ENCODE assay signal across 8 cellular contexts in genomic region chr4:169620846-169621228, GRCh38. TPM values are rescaled to one million over a fixed set of nuclear protein-coding genes. Genes with fewer than 3 reads are reported as not detected.
DNase-seq lines count a peak whose midpoint lies in the region; ATAC-seq and TF ChIP-seq lines count a peak whose summit lies in the region.

No MANE protein-coding gene starts in this region.

- H3K9ac ChIP-seq in SK-N-SH (peak overlapping the region; percentile 98), duodenal mucosa (ENCODE audit: low read depth in 1 of 2, low read length in 2 of 2) (peak overlapping the region; percentile 94 to 95)

- peak; percentile 49 for DNase-seq in activated CD4-positive, alpha-beta T cell treated with anti-CD3 and anti-CD28 coated beads for 36 hours
- no peak for DNase-seq in activated CD4-positive, alpha-beta T cell treated with anti-CD3 and anti-CD28 coated beads, Interleukin-2, amount 50 U/mL, for 4 hours
- DNase-seq in SK-N-SH: peak; percentile 27
- peak in 1 of 2 experiments; percentile 40 for DNase-seq in mesothelial cell of epicardium (ENCODE audit: low spot score in 2 of 2, unreplicated experiment in 2 of 2)
- no peak for DNase-seq in GM10266 (ENCODE audit: extremely low spot score)
- DNase-seq in CD1c-positive myeloid dendritic cell (ENCODE audit: extremely low spot score): no peak
- no peak for DNase-seq in T-helper 9 cell

- no peaks in the 10 kb centered on the region for H3K9me2 ChIP-seq in SK-N-SH

- POLR2A ChIA-PET in activated CD4-positive, alpha-beta T cell treated with anti-CD3 and anti-CD28 coated beads for 36 hours (lab: Charles Lee): interaction anchor here (3.1 kb wide), 1 partner anchor 40 kb away, joined by 19 read pairs; no protein-coding TSS in a partner anchor
- POLR2A ChIA-PET in SK-N-SH (lab: Yijun Ruan, JAX): no interaction called here

- intact Hi-C loops in activated CD4-positive, alpha-beta T cell treated with anti-CD3 and anti-CD28 coated beads for 36 hours (cut with DNase I, micrococcal nuclease): loop anchor here (1.0 to 5.0 kb wide), 5 partner anchors 8 to 1109 kb away; partner anchors contain the start of genes HPF1 (in 1 of the 2) and NEK1 (in 1 of the 2)

- H3F3A ChIP-seq in SK-N-SH (replicated peaks; ENCODE audit: insufficient read depth): peaks cover 7% of the 10 kb centered on the region

- H3K36me3 Mint-ChIP-seq in activated CD4-positive, alpha-beta T cell treated with anti-CD3 and anti-CD28 coated beads for 36 hours (ENCODE audit: low read depth): peaks cover 10% of the 10 kb centered on the region
- no peaks in the 10 kb centered on the region for H3K36me3 Mint-ChIP-seq in mesothelial cell of epicardium

- H3K36me3 ChIP-seq in SK-N-SH (replicated peaks in 1 of 2; ENCODE audit: control insufficient read depth in 1 of 2, insufficient read depth in 2 of 2, low read length in 1 of 2) (no peaks in the 10 kb centered on the region), duodenal mucosa (ENCODE audit: control insufficient read depth in 1 of 2, insufficient read depth in 2 of 2, low read length in 2 of 2) (no peaks in the 10 kb centered on the region)

- TF ChIP-seq CTCF in SK-N-SH (IDR thresholded peaks at IDR 0.05) (no peak), mesothelial cell of epicardium (IDR thresholded peaks at IDR 0.05; ENCODE audit: unreplicated experiment) (no peak), GM10266 (IDR thresholded peaks at IDR 0.05; ENCODE audit: control insufficient read depth, insufficient read depth, low read depth, missing control alignments) (no peak)

- peak overlapping the region; percentile 100 for H3K27ac Mint-ChIP-seq in activated CD4-positive, alpha-beta T cell treated with anti-CD3 and anti-CD28 coated beads for 36 hours
- peak overlapping the region; percentile 100 for H3K27ac Mint-ChIP-seq in mesothelial cell of epicardium

- no peak for TF ChIP-seq RAD21 in SK-N-SH (IDR thresholded peaks at IDR 0.05; ENCODE audit: low read length)

- peaks cover 0 to 9% of the 10 kb centered on the region in 2 experiments; a peak in 2 of 4 replicates for H3K4me1 ChIP-seq in SK-N-SH (ENCODE audit: control insufficient read depth in 1 of 2, insufficient read depth in 2 of 2, low read depth in 1 of 2, low read length in 1 of 2)
- peaks cover 20 to 24% of the 10 kb centered on the region in 2 donors for H3K4me1 ChIP-seq in duodenal mucosa (ENCODE audit: control insufficient read depth in 1 of 2, insufficient read depth in 2 of 2, low read length in 2 of 2)

- WGBS in SK-N-SH (ENCODE audit: low lambda C conversion rate): 0% methylated on average over 15 of the region's 15 CpGs

- H3K4me3 Mint-ChIP-seq in activated CD4-positive, alpha-beta T cell treated with anti-CD3 and anti-CD28 coated beads for 36 hours: peak overlapping the region; percentile 93
- peak overlapping the region; percentile 99 for H3K4me3 Mint-ChIP-seq in mesothelial cell of epicardium

- H3K27me3 Mint-ChIP-seq in activated CD4-positive, alpha-beta T cell treated with anti-CD3 and anti-CD28 coated beads for 36 hours: no peaks in the 10 kb centered on the region
- H3K27me3 Mint-ChIP-seq in mesothelial cell of epicardium (ENCODE audit: low read depth): no peaks in the 10 kb centered on the region

- peak overlapping the region; percentile 85 for H2AFZ ChIP-seq in SK-N-SH (ENCODE audit: low read depth)

- peak overlapping the region; percentile 82 for H3K4me2 ChIP-seq in SK-N-SH

- TF ChIP-seq EP300 in SK-N-SH (IDR thresholded peaks at IDR 0.05; ENCODE audit: borderline replicate concordance in 1 of 2, low read depth in 1 of 2, low read length in 1 of 2): no peak

- H3K27ac ChIP-seq in SK-N-SH (ENCODE audit: low read depth in 2 of 2, low read length in 1 of 2) (peak overlapping the region; percentile 94 to 97), duodenal mucosa (ENCODE audit: low read depth, low read length) (peak overlapping the region; percentile 97)

- H4K20me1 ChIP-seq in SK-N-SH (ENCODE audit: insufficient read depth): no peaks in the 10 kb centered on the region

- H3K27me3 ChIP-seq in SK-N-SH (ENCODE audit: insufficient read depth) (no peaks in the 10 kb centered on the region), duodenal mucosa (ENCODE audit: control insufficient read depth in 1 of 2, insufficient read depth in 2 of 2, low read length in 2 of 2) (no peaks in the 10 kb centered on the region)

- H3K79me2 ChIP-seq in SK-N-SH (ENCODE audit: insufficient read depth): peaks cover 55% of the 10 kb centered on the region

- CTCF ChIA-PET in activated CD4-positive, alpha-beta T cell treated with anti-CD3 and anti-CD28 coated beads for 36 hours (lab: Charles Lee): interaction anchor here (0.7 to 2.1 kb wide), 4 partner anchors 8 to 190 kb away, joined by 3 to 5 read pairs (median 4); partner anchors contain the start of gene NEK1
- CTCF ChIA-PET in SK-N-SH (lab: Yijun Ruan, JAX): interaction anchor here (1.4 to 2.2 kb wide), 3 partner anchors 92 to 406 kb away, joined by 3 to 6 read pairs (median 4); partner anchors contain the start of gene MFAP3L

- H3K4me1 Mint-ChIP-seq in activated CD4-positive, alpha-beta T cell treated with anti-CD3 and anti-CD28 coated beads for 36 hours: peaks cover 56% of the 10 kb centered on the region
- peaks cover 33% of the 10 kb centered on the region for H3K4me1 Mint-ChIP-seq in mesothelial cell of epicardium

- H3K4me3 ChIP-seq in SK-N-SH (ENCODE audit: low read depth in 2 of 2, low read length in 1 of 2) (peak overlapping the region; percentile 83 to 92), duodenal mucosa (ENCODE audit: low read depth in 1 of 2, low read length in 2 of 2) (peak overlapping the region; percentile 78 to 89)

- H3K9me3 Mint-ChIP-seq in activated CD4-positive, alpha-beta T cell treated with anti-CD3 and anti-CD28 coated beads for 36 hours (ENCODE audit: low read depth): no peaks in the 10 kb centered on the region
- no peaks in the 10 kb centered on the region for H3K9me3 Mint-ChIP-seq in mesothelial cell of epicardium

- H3K9me3 ChIP-seq in SK-N-SH (no peaks in the 10 kb centered on the region), duodenal mucosa (ENCODE audit: control insufficient read depth in 1 of 2, low read length in 2 of 2) (no peaks in the 10 kb centered on the region)

- ATAC-seq in activated CD4-positive, alpha-beta T cell treated with anti-CD3 and anti-CD28 coated beads for 36 hours: peak; percentile 4

TF ChIP-seq in SK-N-SH, 30 proteins besides CTCF, POLR2A, EP300 and RAD21:
- TF ChIP-seq SMC3 (IDR thresholded peaks at IDR 0.05; ENCODE audit: low read depth, low read length) (no peak), FOXM1 (IDR thresholded peaks at IDR 0.05; ENCODE audit: low read depth) (no peak), YY1 (IDR thresholded peaks at IDR 0.05; ENCODE audit: low read depth) (peak; percentile 10; the same call in 1 of the 2 replicates)
- TF ChIP-seq, protein P1, sequence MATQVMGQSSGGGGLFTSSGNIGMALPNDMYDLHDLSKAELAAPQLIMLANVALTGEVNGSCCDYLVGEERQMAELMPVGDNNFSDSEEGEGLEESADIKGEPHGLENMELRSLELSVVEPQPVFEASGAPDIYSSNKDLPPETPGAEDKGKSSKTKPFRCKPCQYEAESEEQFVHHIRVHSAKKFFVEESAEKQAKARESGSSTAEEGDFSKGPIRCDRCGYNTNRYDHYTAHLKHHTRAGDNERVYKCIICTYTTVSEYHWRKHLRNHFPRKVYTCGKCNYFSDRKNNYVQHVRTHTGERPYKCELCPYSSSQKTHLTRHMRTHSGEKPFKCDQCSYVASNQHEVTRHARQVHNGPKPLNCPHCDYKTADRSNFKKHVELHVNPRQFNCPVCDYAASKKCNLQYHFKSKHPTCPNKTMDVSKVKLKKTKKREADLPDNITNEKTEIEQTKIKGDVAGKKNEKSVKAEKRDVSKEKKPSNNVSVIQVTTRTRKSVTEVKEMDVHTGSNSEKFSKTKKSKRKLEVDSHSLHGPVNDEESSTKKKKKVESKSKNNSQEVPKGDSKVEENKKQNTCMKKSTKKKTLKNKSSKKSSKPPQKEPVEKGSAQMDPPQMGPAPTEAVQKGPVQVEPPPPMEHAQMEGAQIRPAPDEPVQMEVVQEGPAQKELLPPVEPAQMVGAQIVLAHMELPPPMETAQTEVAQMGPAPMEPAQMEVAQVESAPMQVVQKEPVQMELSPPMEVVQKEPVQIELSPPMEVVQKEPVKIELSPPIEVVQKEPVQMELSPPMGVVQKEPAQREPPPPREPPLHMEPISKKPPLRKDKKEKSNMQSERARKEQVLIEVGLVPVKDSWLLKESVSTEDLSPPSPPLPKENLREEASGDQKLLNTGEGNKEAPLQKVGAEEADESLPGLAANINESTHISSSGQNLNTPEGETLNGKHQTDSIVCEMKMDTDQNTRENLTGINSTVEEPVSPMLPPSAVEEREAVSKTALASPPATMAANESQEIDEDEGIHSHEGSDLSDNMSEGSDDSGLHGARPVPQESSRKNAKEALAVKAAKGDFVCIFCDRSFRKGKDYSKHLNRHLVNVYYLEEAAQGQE (IDR thresholded peaks at IDR 0.05; ENCODE audit: low read depth, low read length): no peak

RNA-seq across cellular contexts. Expression of gene CLCN3, which starts 0.5 kb away (rescaled TPM):
- total RNA-seq in activated CD4-positive, alpha-beta T cell treated with anti-CD3 and anti-CD28 coated beads for 36 hours: 10 to 100 TPM; 21.2 to 22.0 TPM
- 11.8 and 17.9 TPM in 2 replicates for polyA plus RNA-seq in SK-N-SH (2012; rRNA removed)
- 21.8 and 22.7 TPM in 2 replicates for polyA plus RNA-seq in SK-N-SH (2012; cell fraction: cytosol; rRNA removed)
- polyA plus RNA-seq in SK-N-SH (2012; cell fraction: nucleus; rRNA removed): 4.3 and 11.1 TPM in 2 replicates
- 57.4 to 59.4 TPM (median 58.3 TPM) in 3 replicates for total RNA-seq in mesothelial cell of epicardium

RNA-seq across cellular contexts. Expression of gene NEK1, which starts 8.5 kb away (rescaled TPM):
- total RNA-seq in activated CD4-positive, alpha-beta T cell treated with anti-CD3 and anti-CD28 coated beads for 36 hours: 10 to 100 TPM in 1 of 2 experiments, 1 to 10 TPM in 1; 9.5 to 12.2 TPM
- 2.0 and 2.7 TPM in 2 replicates for polyA plus RNA-seq in SK-N-SH (2012; rRNA removed)
- polyA plus RNA-seq in SK-N-SH (2012; cell fraction: cytosol; rRNA removed): 3.4 and 4.3 TPM in 2 replicates
- 2.6 and 3.7 TPM in 2 replicates for polyA plus RNA-seq in SK-N-SH (2012; cell fraction: nucleus; rRNA removed)
- total RNA-seq in mesothelial cell of epicardium: 19.0 to 21.3 TPM (median 20.3 TPM) in 3 replicates

Comparison
In these comparisons a context has a peak if more than half of its experiments do, and no peak if none do; other contexts are left out.
1. DNase-seq: peak in activated CD4-positive, alpha-beta T cell treated with anti-CD3 and anti-CD28 coated beads for 36 hours (single experiment) and SK-N-SH (single experiment); none in activated CD4-positive, alpha-beta T cell treated with anti-CD3 and anti-CD28 coated beads, Interleukin-2, amount 50 U/mL, for 4 hours (0 of 2), GM10266 (single experiment), CD1c-positive myeloid dendritic cell (single experiment) and T-helper 9 cell (single experiment).